In genomic region chr1:198472123-198472522, GRCh38 we compare ENCODE assay signal across 26 cellular contexts.
"Had no signal": no experiment of that assay in that cellular context is flagged by ENCODE, and none has a peak within 500 bp of the region (broad histone marks: within the 10 kb centered on the region; RNA-seq: fewer than 3 reads in every experiment).

No MANE protein-coding gene starts in this region.

- H3K4me1 ChIP-seq: breast epithelium had no signal

- H3K9ac ChIP-seq: KMS-11 had no signal

- ATAC-seq: activated CD4-positive, CD25-positive, alpha-beta regulatory T cell treated with anti-CD3 and anti-CD28 coated beads, Interleukin-2, amount 50 U/mL, for 24 hours; activated CD8-positive, alpha-beta T cell treated with anti-CD3 and anti-CD28 coated beads, Interleukin-2, amount 10 ng/mL, durations not matched to agents 7 days and 5 days; T-cell had no signal

- H3K27me3 ChIP-seq: breast epithelium had no signal

- H2AFZ ChIP-seq: PC-9 had no signal

- H3K36me3 ChIP-seq: breast epithelium, WERI-Rb-1 had no signal

- H3K9me3 ChIP-seq: breast epithelium had no signal

- H3K4me2 ChIP-seq: KMS-11, PC-9 had no signal

- DNase-seq: activated CD4-positive, alpha-beta T cell treated with anti-CD3 and anti-CD28 coated beads for 48 hours; activated CD4-positive, alpha-beta T cell treated with anti-CD3 and anti-CD28 coated beads, Interleukin-2, amount 50 U/mL, for 4 hours; activated CD8-positive, alpha-beta memory T cell treated with anti-CD3 and anti-CD28 coated beads, Interleukin-2, amount 50 U/mL, for 48 hours; activated CD8-positive, alpha-beta T cell treated with anti-CD3 and anti-CD28 coated beads, Interleukin-2, amount 10 ng/mL, durations not matched to agents 7 days and 5 days; activated effector memory CD4-positive, alpha-beta T cell treated with Interleukin-2 at 50 U/mL for 16 hours; activated naive CD4-positive, alpha-beta T cell; activated T-cell treated with anti-CD3 and anti-CD28 coated beads, Interleukin-2, amount 50 U/mL, for 1 hour; aorta; caudate nucleus; NCI-H1048; NCI-H146; NCI-H187 treated with DMSO at 0.1 percent for 48 hours; NCI-H2081 treated with DMSO at 0.1 percent for 48 hours; NCI-H2171; NCI-H2227 treated with DMSO at 0.1 percent for 48 hours; NCI-H526; NCI-H82; PC-9; T-cell; T-helper 2 cell; WERI-Rb-1 had no signal

- H3K27ac ChIP-seq: breast epithelium, coronary artery, KMS-11, PC-9, SK-N-MC, WERI-Rb-1 had no signal

- H3K4me3 ChIP-seq: breast epithelium, coronary artery, PC-9, SK-N-MC had no signal
